1 cellular context compared by ENCODE assay signal in the genomic region with DNA sequence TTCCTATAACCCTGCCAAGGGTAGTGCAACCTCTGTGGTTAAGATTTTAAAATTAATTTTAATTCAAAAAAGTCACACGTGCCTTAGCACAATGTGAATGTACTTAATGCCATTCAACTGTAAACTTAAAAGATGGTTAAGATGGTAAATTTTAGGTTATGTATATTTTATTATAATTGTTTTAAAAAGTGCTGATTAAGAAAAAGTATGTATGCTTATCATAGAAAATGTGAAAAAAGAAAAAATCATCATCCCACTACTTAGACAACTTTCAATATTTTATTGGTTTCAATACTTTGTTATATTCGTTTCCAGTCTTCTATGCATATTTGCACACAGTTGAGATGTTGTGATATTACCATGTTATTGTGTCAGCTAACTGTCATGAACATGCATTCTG.
TF ChIP-seq lines count a peak whose summit lies in the region.

No MANE protein-coding gene starts in this region.

TF ChIP-seq in GM23338, 12 proteins besides CTCF, POLR2A, EP300 and RAD21 (continued from another document):
- TF ChIP-seq, protein P1, sequence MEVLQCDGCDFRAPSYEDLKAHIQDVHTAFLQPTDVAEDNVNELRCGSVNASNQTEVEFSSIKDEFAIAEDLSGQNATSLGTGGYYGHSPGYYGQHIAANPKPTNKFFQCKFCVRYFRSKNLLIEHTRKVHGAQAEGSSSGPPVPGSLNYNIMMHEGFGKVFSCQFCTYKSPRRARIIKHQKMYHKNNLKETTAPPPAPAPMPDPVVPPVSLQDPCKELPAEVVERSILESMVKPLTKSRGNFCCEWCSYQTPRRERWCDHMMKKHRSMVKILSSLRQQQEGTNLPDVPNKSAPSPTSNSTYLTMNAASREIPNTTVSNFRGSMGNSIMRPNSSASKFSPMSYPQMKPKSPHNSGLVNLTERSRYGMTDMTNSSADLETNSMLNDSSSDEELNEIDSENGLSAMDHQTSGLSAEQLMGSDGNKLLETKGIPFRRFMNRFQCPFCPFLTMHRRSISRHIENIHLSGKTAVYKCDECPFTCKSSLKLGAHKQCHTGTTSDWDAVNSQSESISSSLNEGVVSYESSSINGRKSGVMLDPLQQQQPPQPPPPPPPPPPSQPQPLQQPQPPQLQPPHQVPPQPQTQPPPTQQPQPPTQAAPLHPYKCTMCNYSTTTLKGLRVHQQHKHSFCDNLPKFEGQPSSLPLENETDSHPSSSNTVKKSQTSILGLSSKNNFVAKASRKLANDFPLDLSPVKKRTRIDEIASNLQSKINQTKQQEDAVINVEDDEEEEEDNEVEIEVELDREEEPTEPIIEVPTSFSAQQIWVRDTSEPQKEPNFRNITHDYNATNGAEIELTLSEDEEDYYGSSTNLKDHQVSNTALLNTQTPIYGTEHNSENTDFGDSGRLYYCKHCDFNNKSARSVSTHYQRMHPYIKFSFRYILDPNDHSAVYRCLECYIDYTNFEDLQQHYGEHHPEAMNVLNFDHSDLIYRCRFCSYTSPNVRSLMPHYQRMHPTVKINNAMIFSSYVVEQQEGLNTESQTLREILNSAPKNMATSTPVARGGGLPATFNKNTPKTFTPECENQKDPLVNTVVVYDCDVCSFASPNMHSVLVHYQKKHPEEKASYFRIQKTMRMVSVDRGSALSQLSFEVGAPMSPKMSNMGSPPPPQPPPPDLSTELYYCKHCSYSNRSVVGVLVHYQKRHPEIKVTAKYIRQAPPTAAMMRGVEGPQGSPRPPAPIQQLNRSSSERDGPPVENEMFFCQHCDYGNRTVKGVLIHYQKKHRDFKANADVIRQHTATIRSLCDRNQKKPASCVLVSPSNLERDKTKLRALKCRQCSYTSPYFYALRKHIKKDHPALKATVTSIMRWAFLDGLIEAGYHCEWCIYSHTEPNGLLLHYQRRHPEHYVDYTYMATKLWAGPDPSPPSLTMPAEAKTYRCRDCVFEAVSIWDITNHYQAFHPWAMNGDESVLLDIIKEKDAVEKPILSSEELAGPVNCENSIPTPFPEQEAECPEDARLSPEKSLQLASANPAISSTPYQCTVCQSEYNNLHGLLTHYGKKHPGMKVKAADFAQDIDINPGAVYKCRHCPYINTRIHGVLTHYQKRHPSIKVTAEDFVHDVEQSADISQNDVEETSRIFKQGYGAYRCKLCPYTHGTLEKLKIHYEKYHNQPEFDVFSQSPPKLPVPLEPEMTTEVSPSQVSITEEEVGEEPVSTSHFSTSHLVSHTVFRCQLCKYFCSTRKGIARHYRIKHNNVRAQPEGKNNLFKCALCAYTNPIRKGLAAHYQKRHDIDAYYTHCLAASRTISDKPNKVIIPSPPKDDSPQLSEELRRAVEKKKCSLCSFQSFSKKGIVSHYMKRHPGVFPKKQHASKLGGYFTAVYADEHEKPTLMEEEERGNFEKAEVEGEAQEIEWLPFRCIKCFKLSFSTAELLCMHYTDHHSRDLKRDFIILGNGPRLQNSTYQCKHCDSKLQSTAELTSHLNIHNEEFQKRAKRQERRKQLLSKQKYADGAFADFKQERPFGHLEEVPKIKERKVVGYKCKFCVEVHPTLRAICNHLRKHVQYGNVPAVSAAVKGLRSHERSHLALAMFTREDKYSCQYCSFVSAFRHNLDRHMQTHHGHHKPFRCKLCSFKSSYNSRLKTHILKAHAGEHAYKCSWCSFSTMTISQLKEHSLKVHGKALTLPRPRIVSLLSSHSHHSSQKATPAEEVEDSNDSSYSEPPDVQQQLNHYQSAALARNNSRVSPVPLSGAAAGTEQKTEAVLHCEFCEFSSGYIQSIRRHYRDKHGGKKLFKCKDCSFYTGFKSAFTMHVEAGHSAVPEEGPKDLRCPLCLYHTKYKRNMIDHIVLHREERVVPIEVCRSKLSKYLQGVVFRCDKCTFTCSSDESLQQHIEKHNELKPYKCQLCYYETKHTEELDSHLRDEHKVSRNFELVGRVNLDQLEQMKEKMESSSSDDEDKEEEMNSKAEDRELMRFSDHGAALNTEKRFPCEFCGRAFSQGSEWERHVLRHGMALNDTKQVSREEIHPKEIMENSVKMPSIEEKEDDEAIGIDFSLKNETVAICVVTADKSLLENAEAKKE (CRISPR knock-in tag; IDR thresholded peaks at IDR 0.05): no peak
- no peak for TF ChIP-seq ZNF331 (CRISPR knock-in tag; IDR thresholded peaks at IDR 0.05; ENCODE audit: low read depth)
- TF ChIP-seq EZH2 (IDR thresholded peaks at IDR 0.05; ENCODE audit: low read depth, unreplicated experiment): no peak
